Comparison of ENCODE assay signal across 11 cellular contexts in genomic region chr4:172311682-172312081, GRCh38.
"Had no signal": no experiment of that assay in that cellular context is flagged by ENCODE, and none has a peak within 500 bp of the region (broad histone marks: within the 10 kb centered on the region; RNA-seq: fewer than 3 reads in every experiment).

No MANE protein-coding gene starts in this region.

- H3K4me1 ChIP-seq: HAP-1 had no signal

- H3K27ac ChIP-seq: GM23248 had no signal

- DNase-seq: GM23248, GOT3, H7, H9, HCEC 1CT, HFFc6 had no signal

- H3K9me3 ChIP-seq: HAP-1 had no signal

- H3K36me3 ChIP-seq: HAP-1 had no signal

- ATAC-seq: GM23338, HCT116 had no signal

- H3K9ac ChIP-seq: GM23248 had no signal

- FAIRE-seq: H1, H54 had no signal

- H3K4me3 ChIP-seq: GM23248, GM23338, HAP-1 had no signal

- H2AFZ ChIP-seq: GM23248, GM23338 had no signal

- H3K4me2 ChIP-seq: GM23338 had no signal
